Comparison of ENCODE assay signal across 24 cellular contexts in the genomic region with DNA sequence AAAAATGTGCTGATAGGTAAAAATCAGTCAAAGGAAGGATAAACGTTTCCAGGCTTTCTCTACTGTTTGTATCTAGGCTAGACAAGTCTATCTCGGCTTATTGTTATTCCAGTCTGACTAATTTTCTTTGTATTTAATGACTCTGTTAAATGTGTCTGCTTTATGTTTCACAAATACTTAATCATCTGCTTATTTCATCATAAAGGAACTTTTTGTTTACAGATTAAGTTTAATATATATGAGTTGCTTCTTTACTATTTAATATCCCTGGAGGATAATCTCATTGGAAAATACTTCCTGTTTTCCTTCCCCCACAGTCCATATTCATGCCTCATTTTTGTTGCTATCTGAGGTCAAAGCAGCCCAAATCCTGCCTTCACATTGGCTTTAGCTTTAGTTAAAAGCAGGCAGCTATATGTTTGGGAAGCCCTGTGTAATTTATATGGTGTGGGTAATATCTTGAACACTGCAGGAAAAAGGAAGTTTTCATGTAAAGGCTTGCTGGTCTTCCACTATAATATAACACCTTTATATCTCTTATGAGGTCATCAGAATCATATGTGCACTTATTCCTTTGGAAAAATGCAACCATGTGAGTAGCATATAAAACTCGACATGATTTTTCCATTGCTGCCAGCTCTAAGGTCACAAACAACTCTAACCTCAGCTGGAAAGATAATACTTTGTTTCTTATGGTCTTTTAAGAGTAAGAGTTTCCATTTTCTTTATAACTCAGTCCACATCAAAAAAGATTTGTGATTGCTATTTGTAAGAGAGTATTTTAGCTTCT.
DNase-seq lines count a peak whose midpoint lies in the region; ATAC-seq, FAIRE-seq and TF ChIP-seq lines count a peak whose summit lies in the region.
"Had no signal": no experiment of that assay in that cellular context is flagged by ENCODE, and none has a peak within 500 bp of the region (broad histone marks: within the 10 kb centered on the region; RNA-seq: fewer than 3 reads in every experiment).

No MANE protein-coding gene starts in this region.

- no peak for TF ChIP-seq CTCF in MCF 10A (IDR thresholded peaks at IDR 0.05; ENCODE audit: unreplicated experiment)
- no peak for TF ChIP-seq CTCF in mammary epithelial cell (conservative IDR thresholded peaks at IDR 0.05 in 1 of 2, IDR thresholded peaks at IDR 0.05 in 1 of 2; ENCODE audit: extremely low read depth in 1 of 2, insufficient read depth in 1 of 2, low read depth in 1 of 2, low read length in 2 of 2)
- no peak for TF ChIP-seq CTCF in bronchial epithelial cell (IDR thresholded peaks at IDR 0.05; ENCODE audit: insufficient read depth, low read length, severe bottlenecking)
- TF ChIP-seq CTCF in foreskin keratinocyte (conservative IDR thresholded peaks at IDR 0.05): no peak
- TF ChIP-seq CTCF in activated CD8-positive, alpha-beta T cell treated with anti-CD3 and anti-CD28 coated beads for 36 hours (IDR thresholded peaks at IDR 0.05): no peak

- no peak overlapping the region for H3K4me3 Mint-ChIP-seq in MCF 10A (ENCODE audit: unreplicated experiment)
- H3K4me3 Mint-ChIP-seq in activated CD8-positive, alpha-beta T cell treated with anti-CD3 and anti-CD28 coated beads for 36 hours: no peak overlapping the region
- H3K4me3 Mint-ChIP-seq: CD8-positive, alpha-beta memory T cell; T-cell had no signal

- H3K4me1 Mint-ChIP-seq in MCF 10A (ENCODE audit: insufficient read depth, unreplicated experiment): no peaks in the 10 kb centered on the region
- H3K4me1 Mint-ChIP-seq in activated CD8-positive, alpha-beta T cell treated with anti-CD3 and anti-CD28 coated beads for 36 hours (ENCODE audit: low read depth): no peaks in the 10 kb centered on the region
- H3K4me1 Mint-ChIP-seq: CD8-positive, alpha-beta memory T cell; T-cell had no signal

- intact Hi-C loops in MCF 10A (cut with micrococcal nuclease) (no loop called here), mammary epithelial cell (cut with micrococcal nuclease) (no loop called here)
- intact Hi-C loops in activated CD8-positive, alpha-beta T cell treated with anti-CD3 and anti-CD28 coated beads for 36 hours (cut with micrococcal nuclease): no loop called here

- H2AFZ ChIP-seq in mammary epithelial cell (ENCODE audit: low read depth, low read length): no peak overlapping the region
- H2AFZ ChIP-seq in Karpas-422 (ENCODE audit: low read length): no peak overlapping the region
- H2AFZ ChIP-seq: GM23248 had no signal

- H4K20me1 ChIP-seq in mammary epithelial cell (ENCODE audit: insufficient read depth, low read length) (no peaks in the 10 kb centered on the region), Karpas-422 (ENCODE audit: insufficient read depth, low read depth, low read length) (no peaks in the 10 kb centered on the region)

- CTCF ChIA-PET in MCF 10A (lab: Yijun Ruan, JAX) (interaction anchor here (0.7 to 1.6 kb wide), 2 partner anchors 11 to 46 kb away, joined by 4 to 9 read pairs; no protein-coding TSS in a partner anchor), mammary epithelial cell (lab: Charles Lee; ENCODE audit: low non-redundant PET) (no interaction called here)
- CTCF ChIA-PET in activated CD8-positive, alpha-beta T cell treated with anti-CD3 and anti-CD28 coated beads for 36 hours (lab: Charles Lee): no interaction called here

- H3K27ac ChIP-seq in mammary epithelial cell (ENCODE audit: insufficient read depth, low read depth, low read length): no peak overlapping the region
- no peak overlapping the region for H3K27ac ChIP-seq in foreskin keratinocyte
- H3K27ac ChIP-seq in Karpas-422 (ENCODE audit: low read length): no peak overlapping the region
- no peak overlapping the region for H3K27ac ChIP-seq in SJCRH30
- H3K27ac ChIP-seq: GM23248 had no signal

- peaks cover 7% of the 10 kb centered on the region for H3K27me3 ChIP-seq in mammary epithelial cell (ENCODE audit: insufficient read depth, low read length)
- no peaks in the 10 kb centered on the region for H3K27me3 ChIP-seq in bronchial epithelial cell (ENCODE audit: control insufficient read depth, insufficient read depth, low read length)
- H3K27me3 ChIP-seq in foreskin keratinocyte: peaks cover 18% of the 10 kb centered on the region
- no peaks in the 10 kb centered on the region for H3K27me3 ChIP-seq in Karpas-422 (ENCODE audit: low read length)
- no peaks in the 10 kb centered on the region for H3K27me3 ChIP-seq in SJCRH30

- H3K27ac Mint-ChIP-seq in MCF 10A (ENCODE audit: low read depth, unreplicated experiment): no peak overlapping the region
- H3K27ac Mint-ChIP-seq in activated CD8-positive, alpha-beta T cell treated with anti-CD3 and anti-CD28 coated beads for 36 hours: no peak overlapping the region
- H3K27ac Mint-ChIP-seq: CD8-positive, alpha-beta memory T cell; T-cell had no signal

- no peaks in the 10 kb centered on the region for H3K36me3 Mint-ChIP-seq in MCF 10A (ENCODE audit: insufficient read depth, unreplicated experiment)
- no peaks in the 10 kb centered on the region for H3K36me3 Mint-ChIP-seq in activated CD8-positive, alpha-beta T cell treated with anti-CD3 and anti-CD28 coated beads for 36 hours (ENCODE audit: low read depth)
- H3K36me3 Mint-ChIP-seq: CD8-positive, alpha-beta memory T cell; T-cell had no signal

- no peak overlapping the region for H3K9ac ChIP-seq in mammary epithelial cell (ENCODE audit: insufficient read depth, low read length)
- no peak overlapping the region for H3K9ac ChIP-seq in Karpas-422 (ENCODE audit: low read length)
- H3K9ac ChIP-seq: GM23248 had no signal

- H3K36me3 ChIP-seq in mammary epithelial cell (ENCODE audit: insufficient read depth, low read length) (no peaks in the 10 kb centered on the region), bronchial epithelial cell (ENCODE audit: control insufficient read depth, insufficient read depth, low read length) (no peaks in the 10 kb centered on the region), Karpas-422 (ENCODE audit: insufficient read depth, low read length) (no peaks in the 10 kb centered on the region), SJCRH30 (no peaks in the 10 kb centered on the region)

- in situ Hi-C loops in mammary epithelial cell (cut with MboI; ENCODE audit: low sequenced_read_pairs in 2 of 2): no loop called here

- no peak for FAIRE-seq in bronchial epithelial cell (lab: Jason Lieb, UNC)
- FAIRE-seq: HTR-8/SVneo had no signal

- peak; percentile 67 for ATAC-seq in foreskin keratinocyte
- ATAC-seq in activated CD8-positive, alpha-beta T cell treated with anti-CD3 and anti-CD28 coated beads for 36 hours: no peak
- ATAC-seq: SK-N-SH treated with all-trans-retinoic acid at 6 μM for 48 hours, T-cell had no signal

- no peaks in the 10 kb centered on the region for H3K9me2 ChIP-seq in Karpas-422 (replicated peaks; ENCODE audit: insufficient read depth, low read length)

- H3K9me3 Mint-ChIP-seq in MCF 10A (ENCODE audit: unreplicated experiment): no peaks in the 10 kb centered on the region
- H3K9me3 Mint-ChIP-seq in activated CD8-positive, alpha-beta T cell treated with anti-CD3 and anti-CD28 coated beads for 36 hours: peaks cover 2% of the 10 kb centered on the region

- H3K4me2 ChIP-seq in mammary epithelial cell (ENCODE audit: insufficient read depth, low read depth, low read length) (no peak overlapping the region), Karpas-422 (ENCODE audit: low read depth, low read length, poor library complexity, severe bottlenecking) (no peak overlapping the region)

- dilution Hi-C loops in mammary epithelial cell (cut with HindIII; ENCODE audit: low sequenced_read_pairs): no loop called here

- H3K79me2 ChIP-seq in mammary epithelial cell (ENCODE audit: insufficient read depth, low read length) (no peaks in the 10 kb centered on the region), Karpas-422 (ENCODE audit: low read length) (no peaks in the 10 kb centered on the region)

- DNase-seq in MCF 10A (ENCODE audit: unreplicated experiment): peak; percentile 6
- no peak for DNase-seq in mammary epithelial cell
- peak; percentile 87 for DNase-seq in bronchial epithelial cell (ENCODE audit: low read depth)
- peak; percentile 12 to 20 for DNase-seq in foreskin keratinocyte
- DNase-seq in Karpas-422: no peak
- no peak for DNase-seq in activated CD8-positive, alpha-beta T cell treated with anti-CD3 and anti-CD28 coated beads for 36 hours
- DNase-seq in NCI-H82 (lab: John Stamatoyannopoulos, UW): no peak
- DNase-seq in SJCRH30: no peak
- DNase-seq: 8988T; AML-193; C1 segment of cervical spinal cord; CD8-positive, alpha-beta memory T cell; GF-D8; GM23248; HCEC 1CT; IMR-90; NCI-H1694 treated with DMSO at 0.1 percent for 48 hours; NCI-H2081 treated with DMSO at 0.1 percent for 48 hours; NCI-H2171 treated with DMSO at 0.1 percent for 48 hours; NCI-H524 treated with DMSO at 0.1 percent for 48 hours; SHP77 treated with DMSO at 0.1 percent for 48 hours; T-cell had no signal

- POLR2A ChIA-PET in MCF 10A (lab: Yijun Ruan, JAX): no interaction called here
- POLR2A ChIA-PET in activated CD8-positive, alpha-beta T cell treated with anti-CD3 and anti-CD28 coated beads for 36 hours (lab: Charles Lee): no interaction called here

- H3K4me3 ChIP-seq in mammary epithelial cell (replicated peaks in 1 of 3; ENCODE audit: insufficient read depth in 1 of 3, low read depth in 2 of 3, low read length in 3 of 3) (no peak overlapping the region), bronchial epithelial cell (ENCODE audit: low read depth, low read length) (no peak overlapping the region), Karpas-422 (ENCODE audit: low read length) (no peak overlapping the region), SJCRH30 (no peak overlapping the region)
- H3K4me3 ChIP-seq: GM23248 had no signal

- H3K4me1 ChIP-seq in mammary epithelial cell (ENCODE audit: insufficient read depth, low read length) (no peaks in the 10 kb centered on the region), foreskin keratinocyte (no peaks in the 10 kb centered on the region), Karpas-422 (ENCODE audit: low read length) (no peaks in the 10 kb centered on the region), SJCRH30 (no peaks in the 10 kb centered on the region; the same call in 1 of the 2 replicates)

- H3K9me3 ChIP-seq in mammary epithelial cell (replicated peaks; ENCODE audit: insufficient read depth, low read length): no peaks in the 10 kb centered on the region
- H3K9me3 ChIP-seq in Karpas-422 (ENCODE audit: low read length): peaks cover 4% of the 10 kb centered on the region; the same call in 1 of the 2 replicates
- no peaks in the 10 kb centered on the region for H3K9me3 ChIP-seq in SJCRH30 (replicated peaks)

- H3K27me3 Mint-ChIP-seq in MCF 10A (ENCODE audit: insufficient read depth, unreplicated experiment): no peaks in the 10 kb centered on the region
- H3K27me3 Mint-ChIP-seq in activated CD8-positive, alpha-beta T cell treated with anti-CD3 and anti-CD28 coated beads for 36 hours: peaks cover 1% of the 10 kb centered on the region
- H3K27me3 Mint-ChIP-seq: CD8-positive, alpha-beta memory T cell; T-cell had no signal

- BruUV-seq in MCF 10A (replicated peaks; lab: Mats Ljungman, UMichigan) (no TSS peak), mammary epithelial cell (replicated peaks; lab: Mats Ljungman, UMichigan) (no TSS peak)

- 32% methylated on average over 3 of the region's 3 CpGs for WGBS in mammary epithelial cell (ENCODE audit: low coverage, missing lambda C conversion rate)

Comparison
In these comparisons a context has a peak if more than half of its experiments do, and no peak if none do; other contexts are left out.
1. DNase-seq: peak in MCF 10A (single experiment), bronchial epithelial cell (single experiment) and foreskin keratinocyte (2 of 2); none in mammary epithelial cell (single experiment), Karpas-422 (single experiment), activated CD8-positive, alpha-beta T cell treated with anti-CD3 and anti-CD28 coated beads for 36 hours (single experiment), NCI-H82 (single experiment) and SJCRH30 (0 of 2).